ENCODE assay signal across 18 cellular contexts in the genomic region with DNA sequence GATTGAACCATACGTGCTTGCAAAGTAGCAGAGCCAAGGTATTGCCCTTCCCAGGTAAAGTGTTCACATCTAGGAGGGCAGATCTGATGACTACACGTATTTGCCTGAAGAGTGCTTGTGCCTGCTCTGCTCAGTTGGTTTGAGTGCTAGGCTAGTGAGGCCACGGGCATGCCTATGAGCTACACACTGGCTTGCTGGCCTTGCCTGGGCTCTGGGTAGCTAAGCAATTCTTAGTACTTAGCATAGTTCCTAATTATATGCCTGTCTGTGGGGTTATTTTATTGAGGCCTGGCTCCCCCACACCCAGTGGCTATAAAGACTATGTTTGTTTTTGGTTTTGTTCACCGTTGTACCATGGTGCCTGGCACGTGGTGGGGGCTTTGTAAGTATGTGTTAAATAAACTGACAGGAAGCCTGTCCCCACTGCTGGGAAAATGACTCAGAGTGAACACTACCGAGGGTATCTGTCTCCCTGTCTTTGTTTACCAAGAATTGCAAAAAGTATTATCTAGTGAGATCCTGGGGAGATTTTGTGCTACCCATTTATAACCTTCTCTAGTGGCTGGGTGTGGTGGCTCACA.
DNase-seq lines count a peak whose midpoint lies in the region; ATAC-seq, FAIRE-seq and TF ChIP-seq lines count a peak whose summit lies in the region.
"Had no signal": no experiment of that assay in that cellular context is flagged by ENCODE, and none has a peak within 500 bp of the region (broad histone marks: within the 10 kb centered on the region; RNA-seq: fewer than 3 reads in every experiment).

No MANE protein-coding gene starts in this region.

- no peak overlapping the region for H3K4me3 ChIP-seq in HepG2 (replicated peaks in 1 of 3; ENCODE audit: insufficient read depth in 1 of 3, low read depth in 2 of 3, low read length in 3 of 3)
- H3K4me3 ChIP-seq in right lobe of liver = no peak overlapping the region
- H3K4me3 ChIP-seq in mucosa of descending colon = no peak overlapping the region
- H3K4me3 ChIP-seq: GM23338 had no signal

- H4K20me1 ChIP-seq in HepG2 (ENCODE audit: insufficient read depth, low read length) = no peaks in the 10 kb centered on the region

- no peak overlapping the region for H3K4me2 ChIP-seq in HepG2 (ENCODE audit: low read depth, low read length)
- H3K4me2 ChIP-seq: GM23338 had no signal

- WGBS in HepG2 (ENCODE audit: low lambda C conversion rate) = 71% methylated on average over 6 of the region's 6 CpGs
- WGBS in right lobe of liver (ENCODE audit: insufficient coverage, low coverage, low lambda C conversion rate, missing lambda C conversion rate) = 62% methylated on average over 4 of the region's 6 CpGs

- H3K9me3 ChIP-seq in HepG2 (ENCODE audit: low read length) = no peaks in the 10 kb centered on the region
- H3K9me3 ChIP-seq in right lobe of liver = no peaks in the 10 kb centered on the region
- H3K9me3 ChIP-seq in mucosa of descending colon = no peaks in the 10 kb centered on the region

- TF ChIP-seq EP300 in HepG2 (IDR thresholded peaks at IDR 0.05; ENCODE audit: low read depth in 2 of 2, low read length in 2 of 2) (no peak), HepG2 (CRISPR knock-in tag; IDR thresholded peaks at IDR 0.05; ENCODE audit: borderline replicate concordance) (no peak)

- CTCF ChIA-PET in HepG2 (lab: Yijun Ruan, JAX; ENCODE audit: low intra/inter-chr PET ratio, low total read pairs) = no interaction called here

- BruUV-seq in HepG2 (replicated peaks; lab: Mats Ljungman, UMichigan) = no TSS peak

- no peak for TF ChIP-seq RAD21 in HepG2 (CRISPR knock-in tag; IDR thresholded peaks at IDR 0.05)

- H3K4me1 ChIP-seq in HepG2 (ENCODE audit: insufficient read depth, low read length) = peaks cover 15% of the 10 kb centered on the region
- H3K4me1 ChIP-seq in right lobe of liver = no peaks in the 10 kb centered on the region
- H3K4me1 ChIP-seq in mucosa of descending colon (ENCODE audit: low read depth) = peaks cover 4% of the 10 kb centered on the region

- no peak for TF ChIP-seq CTCF in HepG2 (CRISPR knock-in tag; IDR thresholded peaks at IDR 0.05)
- no peak for TF ChIP-seq CTCF in right lobe of liver (IDR thresholded peaks at IDR 0.05)
- TF ChIP-seq CTCF in mucosa of descending colon (IDR thresholded peaks at IDR 0.05) = no peak

- H3K36me3 ChIP-seq in HepG2 (replicated peaks in 1 of 2; ENCODE audit: control insufficient read depth in 1 of 2, insufficient read depth in 2 of 2, low read length in 2 of 2) (peaks cover 0 to 6% of the 10 kb centered on the region in 2 experiments; a peak in 2 of 5 replicates), right lobe of liver (no peaks in the 10 kb centered on the region), mucosa of descending colon (ENCODE audit: low read depth) (no peaks in the 10 kb centered on the region)

- H3K9ac ChIP-seq in HepG2 (ENCODE audit: insufficient read depth, low read depth, low read length) = no peak overlapping the region

- POLR2A ChIA-PET in HepG2 (lab: Yijun Ruan, JAX) = no interaction called here

- H3K27ac ChIP-seq in HepG2 (ENCODE audit: extremely low read length, insufficient read depth, low read length) = no peak overlapping the region
- no peak overlapping the region for H3K27ac ChIP-seq in right lobe of liver

- TF ChIP-seq POLR2A in HepG2 (IDR thresholded peaks at IDR 0.05; ENCODE audit: insufficient read depth in 1 of 2, low read depth in 2 of 2, low read length in 2 of 2) = no peak
- TF ChIP-seq POLR2A in right lobe of liver (IDR thresholded peaks at IDR 0.05) = no peak

- no peaks in the 10 kb centered on the region for H3K27me3 ChIP-seq in HepG2 (ENCODE audit: control insufficient read depth in 1 of 2, insufficient read depth in 2 of 2, low read length in 2 of 2)
- H3K27me3 ChIP-seq in right lobe of liver = no peaks in the 10 kb centered on the region

- intact Hi-C loops in HepG2 (cut with micrococcal nuclease; ENCODE audit: unreplicated experiment) (no loop called here), right lobe of liver (cut with DNase I) (loop anchor here in 1 of 2 donors (10.0 kb wide), 1 partner anchor 1154 kb away; no protein-coding TSS in a partner anchor), mucosa of descending colon (cut with DNase I, micrococcal nuclease) (no loop called here)

- H3K79me2 ChIP-seq in HepG2 (ENCODE audit: insufficient read depth, low read length) = no peaks in the 10 kb centered on the region

- ATAC-seq in HepG2 = no peak
- ATAC-seq in right lobe of liver = no peak
- ATAC-seq in mucosa of descending colon = peak; percentile 13
- ATAC-seq in HG03439 (IDR thresholded peaks at IDR 0.05; ENCODE audit: unreplicated experiment) = no peak
- no peak for ATAC-seq in GM21576 (IDR thresholded peaks at IDR 0.05; ENCODE audit: unreplicated experiment)
- ATAC-seq: GM23338, PC-3 had no signal

- no peak for FAIRE-seq in HepG2 (lab: Jason Lieb, UNC)

- H2AFZ ChIP-seq in HepG2 (ENCODE audit: low read length) = no peak overlapping the region
- H2AFZ ChIP-seq: GM23338 had no signal

- in situ Hi-C loops in HepG2 (cut with HindIII; ENCODE audit: extremely low pct_ligation_motif_present, low pct_unique_long_range_greater_than_20kb) = no loop called here

- DNase-seq in HepG2 (ENCODE audit: low spot score) (no peak), right lobe of liver (no peak), astrocyte of the hippocampus (ENCODE audit: low read depth, low spot score) (peak; percentile 16), mucosa of descending colon (no peak), DMS79 (lab: John Stamatoyannopoulos, UW) (no peak), HCEC 1CT (no peak)
- DNase-seq: ACHN; CD4-positive, CD25-positive, alpha-beta regulatory T cell; GF-D8; MV-4-11; NCI-H146; NCI-H2107; NCI-H345; NCI-H526 treated with DMSO at 0.1 percent for 48 hours; PC-3 had no signal

TF ChIP-seq in HepG2, 621 proteins besides CTCF, POLR2A, EP300 and RAD21:
- TF ChIP-seq ZNF674 (CRISPR knock-in tag; IDR thresholded peaks at IDR 0.05; ENCODE audit: low read depth) (no peak), ZFP62 (CRISPR knock-in tag; IDR thresholded peaks at IDR 0.05) (no peak), FOSL2 (CRISPR knock-in tag; IDR thresholded peaks at IDR 0.05) (0 out of 2 replicates have a peak, but pooled peaks have one; percentile 31), TBP (CRISPR knock-in tag; IDR thresholded peaks at IDR 0.05) (no peak)
- TF ChIP-seq, protein P1, sequence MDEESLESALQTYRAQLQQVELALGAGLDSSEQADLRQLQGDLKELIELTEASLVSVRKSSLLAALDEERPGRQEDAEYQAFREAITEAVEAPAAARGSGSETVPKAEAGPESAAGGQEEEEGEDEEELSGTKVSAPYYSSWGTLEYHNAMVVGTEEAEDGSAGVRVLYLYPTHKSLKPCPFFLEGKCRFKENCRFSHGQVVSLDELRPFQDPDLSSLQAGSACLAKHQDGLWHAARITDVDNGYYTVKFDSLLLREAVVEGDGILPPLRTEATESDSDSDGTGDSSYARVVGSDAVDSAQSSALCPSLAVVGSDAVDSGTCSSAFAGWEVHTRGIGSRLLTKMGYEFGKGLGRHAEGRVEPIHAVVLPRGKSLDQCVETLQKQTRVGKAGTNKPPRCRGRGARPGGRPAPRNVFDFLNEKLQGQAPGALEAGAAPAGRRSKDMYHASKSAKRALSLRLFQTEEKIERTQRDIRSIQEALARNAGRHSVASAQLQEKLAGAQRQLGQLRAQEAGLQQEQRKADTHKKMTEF (CRISPR knock-in tag; IDR thresholded peaks at IDR 0.05) = no peak
